8 cellular contexts compared by ENCODE assay signal in the genomic region with DNA sequence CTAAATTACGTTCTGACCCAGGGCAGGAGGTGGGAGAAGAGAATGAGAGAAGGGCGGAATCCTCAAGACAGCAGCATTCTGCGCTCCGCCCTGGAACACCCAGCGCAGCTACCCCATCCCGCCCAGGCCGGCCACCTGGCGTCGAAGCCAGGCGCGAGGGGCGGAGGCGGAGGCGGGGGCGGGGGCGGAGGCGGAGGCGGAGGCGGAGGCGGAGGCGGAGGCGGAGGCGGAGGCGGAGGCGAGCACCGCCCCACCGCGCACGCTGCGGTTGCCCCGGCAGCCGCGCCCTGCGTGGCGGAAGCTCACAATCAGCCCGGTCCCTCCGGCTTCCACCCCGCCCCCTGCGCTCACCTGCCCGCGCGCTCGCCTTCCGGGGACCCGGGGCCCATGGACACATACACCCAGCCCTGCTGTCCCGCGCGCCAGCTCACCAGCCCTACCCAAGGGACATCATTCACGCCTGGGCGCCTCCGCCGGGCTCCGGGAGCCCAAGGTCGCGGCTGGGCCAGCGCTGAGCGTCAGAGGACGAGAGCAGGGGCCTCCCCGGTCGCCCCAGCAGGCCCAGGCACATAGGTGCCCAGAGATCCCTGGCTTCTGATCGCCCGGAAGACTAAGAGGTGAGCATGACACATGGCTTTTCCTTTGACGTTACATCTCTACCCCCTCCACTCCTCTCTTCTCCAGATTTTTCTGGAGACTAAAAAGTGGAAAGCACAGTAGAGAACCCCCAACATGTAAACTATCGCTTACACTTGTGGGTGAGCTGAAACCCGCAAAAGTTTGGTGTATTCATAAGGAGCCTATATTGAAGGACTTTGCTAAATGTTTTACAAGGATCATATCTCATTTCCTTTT. TPM values are rescaled to one million over a fixed set of nuclear protein-coding genes. Genes with fewer than 3 reads are reported as not detected.
DNase-seq lines count a peak whose midpoint lies in the region; ATAC-seq and TF ChIP-seq lines count a peak whose summit lies in the region.

A gene (plus strand): TSS at position 271 of the 855 bp plus-strand sequence. CDS start 3,315 bp downstream, outside the sequence.

- no peak within 1 kb of the TSS for H4K91ac ChIP-seq in mesenchymal stem cell (ENCODE audit: low read length)

- no peaks in the 10 kb centered on the region for H3K9me3 ChIP-seq in BE2C
- H3K9me3 ChIP-seq in endocrine pancreas (ENCODE audit: control insufficient read depth, low read length), result no peaks in the 10 kb centered on the region
- no peaks in the 10 kb centered on the region for H3K9me3 ChIP-seq in mesenchymal stem cell (ENCODE audit: control insufficient read depth, low read length)

- no peak within 1 kb of the TSS for H3K23ac ChIP-seq in mesenchymal stem cell (ENCODE audit: low read length in 2 of 2)

- peak within 1 kb of the TSS; percentile 31 to 79 for H3K18ac ChIP-seq in mesenchymal stem cell (ENCODE audit: low read depth in 1 of 2, low read length in 2 of 2)

- peak; percentile 96 for ATAC-seq in GM19351 (IDR thresholded peaks at IDR 0.05; ENCODE audit: unreplicated experiment)
- peak; percentile 93 for ATAC-seq in HG03520 (IDR thresholded peaks at IDR 0.05; ENCODE audit: unreplicated experiment)

- peak within 1 kb of the TSS in 1 of 2 experiments; percentile 86 for H2BK12ac ChIP-seq in mesenchymal stem cell (ENCODE audit: low read length in 2 of 2)

- no peak within 1 kb of the TSS for H2BK120ac ChIP-seq in mesenchymal stem cell (ENCODE audit: low read depth, low read length)

- H3K27me3 ChIP-seq in BE2C (no peaks in the 10 kb centered on the region), endocrine pancreas (ENCODE audit: control insufficient read depth, insufficient read depth, low read length) (no peaks in the 10 kb centered on the region), mesenchymal stem cell (ENCODE audit: control insufficient read depth in 1 of 2, insufficient read depth in 1 of 2, low read length in 2 of 2) (no peaks in the 10 kb centered on the region)

- H3K4me3 ChIP-seq in BE2C (ENCODE audit: low read depth, low read length) (peak within 1 kb of the TSS; percentile 73), endocrine pancreas (ENCODE audit: control insufficient read depth, insufficient read depth, low read length) (peak within 1 kb of the TSS; percentile 82), mesenchymal stem cell (ENCODE audit: insufficient read depth in 1 of 2, low read depth in 1 of 2, low read length in 2 of 2) (peak within 1 kb of the TSS; percentile 80 to 81)

- no peaks in the 10 kb centered on the region for H3K4me1 ChIP-seq in BE2C
- H3K4me1 ChIP-seq in endocrine pancreas (ENCODE audit: control insufficient read depth, insufficient read depth, low read length), result peaks cover 5% of the 10 kb centered on the region
- peaks cover 1% of the 10 kb centered on the region for H3K4me1 ChIP-seq in mesenchymal stem cell (ENCODE audit: control insufficient read depth, insufficient read depth, low read depth, low read length)

- H2AFZ ChIP-seq in mesenchymal stem cell (ENCODE audit: low read depth, low read length), result peak within 1 kb of the TSS; percentile 95

- no peak for TF ChIP-seq CTCF in BE2C (IDR thresholded peaks at IDR 0.05; ENCODE audit: low read depth, low read length)

- peak within 1 kb of the TSS; percentile 31 for H2BK5ac ChIP-seq in mesenchymal stem cell (ENCODE audit: low read depth, low read length, poor library complexity, severe bottlenecking)

- peak within 1 kb of the TSS; percentile 72 for H3K4me2 ChIP-seq in mesenchymal stem cell (ENCODE audit: low read length, poor library complexity, severe bottlenecking)

- WGBS in mesenchymal stem cell, result under 1% methylated on average over 28 of the region's 65 CpGs

- peak within 1 kb of the TSS in 1 of 2 experiments; percentile 81 for H3K4ac ChIP-seq in mesenchymal stem cell (ENCODE audit: low read depth in 1 of 2, low read length in 2 of 2)

- H3K36me3 ChIP-seq in BE2C, result no peaks in the 10 kb centered on the region
- H3K36me3 ChIP-seq in endocrine pancreas (ENCODE audit: control insufficient read depth, insufficient read depth, low read length), result peaks cover 2% of the 10 kb centered on the region
- no peaks in the 10 kb centered on the region for H3K36me3 ChIP-seq in mesenchymal stem cell (ENCODE audit: control insufficient read depth in 1 of 2, insufficient read depth in 2 of 2, low read depth in 1 of 2, low read length in 2 of 2)

- H3K9ac ChIP-seq in endocrine pancreas (ENCODE audit: control insufficient read depth, insufficient read depth, low read length) (peak within 1 kb of the TSS; percentile 77), mesenchymal stem cell (ENCODE audit: low read length) (peak within 1 kb of the TSS; percentile 81)

- H3K14ac ChIP-seq in mesenchymal stem cell (ENCODE audit: low read length in 2 of 2), result peak within 1 kb of the TSS in 1 of 2 experiments; percentile 91

- H3K79me1 ChIP-seq in mesenchymal stem cell (replicated peaks; ENCODE audit: low read length, poor library complexity, severe bottlenecking), result no peaks in the 10 kb centered on the region

- H2AK5ac ChIP-seq in mesenchymal stem cell (ENCODE audit: low read length, severe bottlenecking), result no peak within 1 kb of the TSS

- DNase-seq in BE2C (peak; percentile 89), NCI-H524 treated with DMSO at 0.1 percent for 48 hours (lab: John Stamatoyannopoulos, UW) (peak; percentile 26), mesenchymal stem cell (peak; percentile 52)
- DNase-seq in activated CD8-positive, alpha-beta memory T cell treated with anti-CD3 and anti-CD28 coated beads for 24 hours, result peak; percentile 84
- peak; percentile 56 for DNase-seq in stimulated activated CD8-positive, alpha-beta memory T cell treated with anti-CD3 and anti-CD28 coated beads, Interleukin-12 subunit alpha, Interleukin-12 subunit beta, amount 100 ng/mL, for 4 hours (ENCODE audit: low read depth)

- H2BK15ac ChIP-seq in mesenchymal stem cell (ENCODE audit: low read depth, poor library complexity, severe bottlenecking), result peak within 1 kb of the TSS; percentile 97

- H3K27ac ChIP-seq in mesenchymal stem cell (ENCODE audit: low read length, poor library complexity, severe bottlenecking), result no peak within 1 kb of the TSS

- H4K8ac ChIP-seq in mesenchymal stem cell (ENCODE audit: low read length), result peak within 1 kb of the TSS; percentile 92

RNA-seq across cellular contexts. Expression of the gene that starts here (rescaled TPM):
- polyA plus RNA-seq in BE2C (2012; ENCODE audit: insufficient read depth, insufficient read length, low read depth), result 2.0 TPM
- 0.69 TPM for polyA plus RNA-seq in mesenchymal stem cell (2013, experiment 1 of 2)
- 0.77 TPM for polyA plus RNA-seq in mesenchymal stem cell (2013, experiment 2 of 2)

Comparison
In these comparisons a context has a peak if more than half of its experiments do, and no peak if none do; other contexts are left out.
1. DNase-seq: peak in every context shown above with its lines; median percentile 89 in BE2C; 84 in activated CD8-positive, alpha-beta memory T cell treated with anti-CD3 and anti-CD28 coated beads for 24 hours; 56 in stimulated activated CD8-positive, alpha-beta memory T cell treated with anti-CD3 and anti-CD28 coated beads, Interleukin-12 subunit alpha, Interleukin-12 subunit beta, amount 100 ng/mL, for 4 hours; 52 in mesenchymal stem cell; 26 in NCI-H524 treated with DMSO at 0.1 percent for 48 hours.